ENCODE assay signal across 15 cellular contexts in the genomic region with DNA sequence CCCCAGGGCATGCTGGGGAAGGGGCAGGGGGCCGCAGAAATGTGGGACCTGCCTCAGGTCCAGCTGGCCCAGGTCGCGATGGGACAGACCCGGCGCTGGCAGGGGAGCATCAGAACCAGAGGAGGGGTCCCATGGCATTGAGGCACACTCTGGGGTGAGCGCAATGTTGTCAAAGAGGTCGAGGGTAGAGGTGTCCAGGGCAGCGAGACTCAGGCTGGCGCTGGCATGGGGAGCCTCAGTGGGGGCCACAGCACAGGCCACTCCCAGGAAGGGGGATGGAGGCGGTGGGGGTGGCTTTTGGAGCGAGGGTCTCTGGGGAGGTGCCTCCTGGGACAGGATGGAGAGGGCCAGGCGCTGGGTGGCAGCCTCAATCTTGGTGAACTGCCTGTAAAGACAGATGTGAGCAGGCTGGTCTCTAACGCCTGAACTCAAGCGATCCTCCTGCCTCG. TPM values are rescaled to one million over a fixed set of nuclear protein-coding genes. Genes with fewer than 3 reads are reported as not detected.
"Had no signal": no experiment of that assay in that cellular context is flagged by ENCODE, and none has a peak within 500 bp of the region (broad histone marks: within the 10 kb centered on the region; RNA-seq: fewer than 3 reads in every experiment).

No MANE protein-coding gene starts in this region.

- DNase-seq: activated CD8-positive, alpha-beta memory T cell treated with anti-CD3 and anti-CD28 coated beads, Interleukin-2, amount 50 U/mL, for 4 hours; activated CD8-positive, alpha-beta T cell treated with anti-CD3 and anti-CD28 coated beads for 36 hours; activated gamma-delta T cell treated with Interleukin-2 at 50 U/mL for 16 hours; activated naive CD8-positive, alpha-beta T cell treated with anti-CD3 and anti-CD28 coated beads for 36 hours; activated T-cell treated with anti-CD3 and anti-CD28 coated beads, Interleukin-2, amount 50 U/mL, for 72 hours; cerebellar nuclear complex; dermis blood vessel endothelial cell; glutamatergic neuron; left colon; naive B cell; small intestine; T-helper 9 cell had no signal

- H3K4me3 ChIP-seq: lung, tibial nerve had no signal

- H3K27me3 ChIP-seq: tibial nerve had no signal

- ATAC-seq: activated CD8-positive, alpha-beta T cell treated with anti-CD3 and anti-CD28 coated beads for 36 hours; activated T-cell treated with anti-CD3 and anti-CD28 coated beads, Interleukin-2, amount 50 U/mL, for 72 hours; left colon had no signal

- H3K9me3 ChIP-seq: neutrophil, tibial nerve had no signal

- H3K9me3 Mint-ChIP-seq: activated CD8-positive, alpha-beta T cell treated with anti-CD3 and anti-CD28 coated beads for 36 hours; activated naive CD8-positive, alpha-beta T cell treated with anti-CD3 and anti-CD28 coated beads for 36 hours; activated T-cell treated with anti-CD3 and anti-CD28 coated beads, Interleukin-2, amount 50 U/mL, for 72 hours; naive B cell had no signal

- H3K27me3 Mint-ChIP-seq: activated CD8-positive, alpha-beta T cell treated with anti-CD3 and anti-CD28 coated beads for 36 hours; activated naive CD8-positive, alpha-beta T cell treated with anti-CD3 and anti-CD28 coated beads for 36 hours had no signal

- H3K27ac ChIP-seq: neutrophil, tibial nerve had no signal

- H3K4me3 Mint-ChIP-seq: activated naive CD8-positive, alpha-beta T cell treated with anti-CD3 and anti-CD28 coated beads for 36 hours had no signal

- H3K27ac Mint-ChIP-seq: activated CD8-positive, alpha-beta T cell treated with anti-CD3 and anti-CD28 coated beads for 36 hours; activated naive CD8-positive, alpha-beta T cell treated with anti-CD3 and anti-CD28 coated beads for 36 hours; activated T-cell treated with anti-CD3 and anti-CD28 coated beads, Interleukin-2, amount 50 U/mL, for 72 hours had no signal

- H3K36me3 ChIP-seq: neutrophil, tibial nerve had no signal

- H3K36me3 Mint-ChIP-seq: naive B cell had no signal

RNA-seq across cellular contexts. Expression of a gene that starts 0.9 kb away (rescaled TPM):
- total RNA-seq: activated CD8-positive, alpha-beta T cell treated with anti-CD3 and anti-CD28 coated beads for 36 hours; activated naive CD8-positive, alpha-beta T cell treated with anti-CD3 and anti-CD28 coated beads for 36 hours; activated T-cell treated with anti-CD3 and anti-CD28 coated beads, Interleukin-2, amount 50 U/mL, for 72 hours; dermis blood vessel endothelial cell; left colon; lung; tibial nerve had no signal
- polyA plus RNA-seq: lung, small intestine had no signal

RNA-seq across cellular contexts. Expression of a gene that starts 20.5 kb away (rescaled TPM):
- total RNA-seq: activated CD8-positive, alpha-beta T cell treated with anti-CD3 and anti-CD28 coated beads for 36 hours; activated naive CD8-positive, alpha-beta T cell treated with anti-CD3 and anti-CD28 coated beads for 36 hours; dermis blood vessel endothelial cell; left colon had no signal
- polyA plus RNA-seq: lung had no signal
